Comparison of ENCODE assay signal across 9 cellular contexts in genomic region chr3:186209810-186210752, GRCh38.
DNase-seq lines count a peak whose midpoint lies in the region; ATAC-seq, FAIRE-seq and TF ChIP-seq lines count a peak whose summit lies in the region.
"Had no signal": no experiment of that assay in that cellular context is flagged by ENCODE, and none has a peak within 500 bp of the region (broad histone marks: within the 10 kb centered on the region; RNA-seq: fewer than 3 reads in every experiment).

No MANE protein-coding gene starts in this region.

- no peaks in the 10 kb centered on the region for H3K36me3 Mint-ChIP-seq in activated CD8-positive, alpha-beta T cell treated with anti-CD3 and anti-CD28 coated beads for 36 hours (ENCODE audit: low read depth)
- H3K36me3 Mint-ChIP-seq: T-cell had no signal

- peaks cover 3% of the 10 kb centered on the region for H3K4me1 Mint-ChIP-seq in activated CD8-positive, alpha-beta T cell treated with anti-CD3 and anti-CD28 coated beads for 36 hours (ENCODE audit: low read depth)

- CTCF ChIA-PET in activated CD8-positive, alpha-beta T cell treated with anti-CD3 and anti-CD28 coated beads for 36 hours (lab: Charles Lee): interaction anchor here (0.7 to 1.1 kb wide), 2 partner anchors 10 to 21 kb away, joined by 3 read pairs; no protein-coding TSS in a partner anchor

- in situ Hi-C loops in GM13977 (cut with MboI; ENCODE audit: low pct_unique_long_range_greater_than_20kb, low sequenced_read_pairs, unreplicated experiment): no loop called here

- no peaks in the 10 kb centered on the region for H3K9me3 Mint-ChIP-seq in activated CD8-positive, alpha-beta T cell treated with anti-CD3 and anti-CD28 coated beads for 36 hours
- H3K9me3 Mint-ChIP-seq: T-cell had no signal

- H3K27me3 Mint-ChIP-seq in activated CD8-positive, alpha-beta T cell treated with anti-CD3 and anti-CD28 coated beads for 36 hours: peaks cover 6% of the 10 kb centered on the region

- POLR2A ChIA-PET in activated CD8-positive, alpha-beta T cell treated with anti-CD3 and anti-CD28 coated beads for 36 hours (lab: Charles Lee): no interaction called here

- no peak for FAIRE-seq in D721Med (lab: Jason Lieb, UNC)

- TF ChIP-seq POLR2A in NB4 (IDR thresholded peaks at IDR 0.05; ENCODE audit: extremely low read depth, insufficient read length): no peak

- no peak for TF ChIP-seq CTCF in NB4 (IDR thresholded peaks at IDR 0.05; ENCODE audit: low read depth, low read length)
- TF ChIP-seq CTCF in activated CD8-positive, alpha-beta T cell treated with anti-CD3 and anti-CD28 coated beads for 36 hours (IDR thresholded peaks at IDR 0.05): no peak
- TF ChIP-seq CTCF in GM13977 (IDR thresholded peaks at IDR 0.05; ENCODE audit: extremely low read depth, insufficient read depth, missing control alignments): no peak
- TF ChIP-seq CTCF in D721Med (IDR thresholded peaks at IDR 0.05; ENCODE audit: insufficient read depth, missing control alignments): no peak

- intact Hi-C loops in activated CD8-positive, alpha-beta T cell treated with anti-CD3 and anti-CD28 coated beads for 36 hours (cut with micrococcal nuclease): no loop called here
- intact Hi-C loops in cardiac septum (cut with DNase I): loop anchor here (5.0 kb wide), 1 partner anchor 113 kb away; no protein-coding TSS in a partner anchor

- no peak overlapping the region for H3K4me3 Mint-ChIP-seq in activated CD8-positive, alpha-beta T cell treated with anti-CD3 and anti-CD28 coated beads for 36 hours
- H3K4me3 Mint-ChIP-seq: T-cell had no signal

- peak; percentile 53 for ATAC-seq in GM19023 (IDR thresholded peaks at IDR 0.05; ENCODE audit: unreplicated experiment)
- peak; percentile 64 for ATAC-seq in activated CD8-positive, alpha-beta T cell treated with anti-CD3 and anti-CD28 coated beads for 36 hours
- ATAC-seq in GM19397 (IDR thresholded peaks at IDR 0.05; ENCODE audit: unreplicated experiment): no peak
- ATAC-seq: T-cell had no signal

- peak overlapping the region; percentile 34 for H3K4me3 ChIP-seq in NB4 (ENCODE audit: low read depth, low read length)

- peak; percentile 94 for DNase-seq in NB4 (ENCODE audit: low read depth)
- DNase-seq in activated CD8-positive, alpha-beta T cell treated with anti-CD3 and anti-CD28 coated beads for 36 hours: peak; percentile 35
- peak; percentile 77 for DNase-seq in cardiac septum (ENCODE audit: low spot score)
- peak; percentile 65 for DNase-seq in retina
- DNase-seq in GM13977 (ENCODE audit: low spot score): no peak
- DNase-seq in D721Med (ENCODE audit: insufficient read length, low spot score): no peak

- no peak overlapping the region for H3K27ac Mint-ChIP-seq in activated CD8-positive, alpha-beta T cell treated with anti-CD3 and anti-CD28 coated beads for 36 hours
- H3K27ac Mint-ChIP-seq: T-cell had no signal

Comparison
In these comparisons a context has a peak if more than half of its experiments do, and no peak if none do; other contexts are left out.
1. DNase-seq: peak in NB4 (single experiment), activated CD8-positive, alpha-beta T cell treated with anti-CD3 and anti-CD28 coated beads for 36 hours (single experiment), cardiac septum (single experiment) and retina (single experiment); none in GM13977 (single experiment) and D721Med (single experiment).